Comparison of ENCODE assay signal across 8 cellular contexts in genomic region chr12:106774808-106775524, GRCh38. TPM values are rescaled to one million over a fixed set of nuclear protein-coding genes. Genes with fewer than 3 reads are reported as not detected.
DNase-seq lines count a peak whose midpoint lies in the region; ATAC-seq and TF ChIP-seq lines count a peak whose summit lies in the region.

No MANE protein-coding gene starts in this region.

- peak overlapping the region; percentile 87 for H3K4me3 ChIP-seq in fibroblast of the aortic adventitia (ENCODE audit: low read depth, low read length)
- peak overlapping the region; percentile 96 for H3K4me3 ChIP-seq in skeletal muscle cell (ENCODE audit: low read depth, low read length)

- DNase-seq in NCI-H526 (lab: John Stamatoyannopoulos, UW) = peak; percentile 47 to 70
- no peak for DNase-seq in NCI-H526 treated with DMSO at 0.1 percent for 48 hours (lab: John Stamatoyannopoulos, UW)
- DNase-seq in activated B cell treated with CpG ODN at 0.5 μM for 24 hours = no peak
- DNase-seq in fibroblast of the aortic adventitia (ENCODE audit: low read depth) = no peak
- no peak for DNase-seq in skeletal muscle cell (ENCODE audit: low read depth)

- H3K4me3 Mint-ChIP-seq in activated B cell treated with CpG ODN at 0.5 μM for 24 hours = peak overlapping the region; percentile 88

- CTCF ChIA-PET in activated B cell treated with CpG ODN at 0.5 μM for 24 hours (lab: Charles Lee) = no interaction called here

- TF ChIP-seq CTCF in activated B cell treated with CpG ODN at 0.5 μM for 24 hours (IDR thresholded peaks at IDR 0.05) (no peak), fibroblast of the aortic adventitia (IDR thresholded peaks at IDR 0.05; ENCODE audit: insufficient read depth, low read length) (no peak)

- H3K27ac Mint-ChIP-seq in activated B cell treated with CpG ODN at 0.5 μM for 24 hours = peak overlapping the region; percentile 66

- intact Hi-C loops in activated B cell treated with CpG ODN at 0.5 μM for 24 hours (cut with micrococcal nuclease) = loop anchor here (1.0 to 10.0 kb wide), 4 partner anchors 14 to 417 kb away; partner anchors contain the start of gene MTERF2

- peaks cover 19% of the 10 kb centered on the region for H3K4me1 Mint-ChIP-seq in activated B cell treated with CpG ODN at 0.5 μM for 24 hours

- no peaks in the 10 kb centered on the region for H3K27me3 Mint-ChIP-seq in activated B cell treated with CpG ODN at 0.5 μM for 24 hours

- peaks cover 7% of the 10 kb centered on the region for H3K36me3 Mint-ChIP-seq in activated B cell treated with CpG ODN at 0.5 μM for 24 hours (ENCODE audit: low read depth)

- no peaks in the 10 kb centered on the region for H3K9me3 Mint-ChIP-seq in activated B cell treated with CpG ODN at 0.5 μM for 24 hours

- ATAC-seq in HG02885 (IDR thresholded peaks at IDR 0.05; ENCODE audit: poor library complexity, unreplicated experiment) (peak; percentile 19), activated B cell treated with CpG ODN at 0.5 μM for 24 hours (ENCODE audit: low read depth) (no peak), HG03095 (IDR thresholded peaks at IDR 0.05; ENCODE audit: unreplicated experiment) (no peak), HG03045 (IDR thresholded peaks at IDR 0.05; ENCODE audit: unreplicated experiment) (no peak)

- POLR2A ChIA-PET in activated B cell treated with CpG ODN at 0.5 μM for 24 hours (lab: Charles Lee) = no interaction called here

RNA-seq across cellular contexts. Expression of gene RIC8B, which starts 0.5 kb away (rescaled TPM):
- total RNA-seq in activated B cell treated with CpG ODN at 0.5 μM for 24 hours = 5.8 and 7.4 TPM in 2 replicates
- 5.5 and 15.0 TPM in 2 replicates for total RNA-seq in fibroblast of the aortic adventitia (ENCODE audit: low replicate concordance)

Comparison
In these comparisons a context has a peak if more than half of its experiments do, and no peak if none do; other contexts are left out.
1. DNase-seq: peak in NCI-H526 (2 of 2); none in NCI-H526 treated with DMSO at 0.1 percent for 48 hours (single experiment), activated B cell treated with CpG ODN at 0.5 μM for 24 hours (single experiment), fibroblast of the aortic adventitia (single experiment) and skeletal muscle cell (single experiment).